ENCODE assay signal across 10 cellular contexts in the genomic region with DNA sequence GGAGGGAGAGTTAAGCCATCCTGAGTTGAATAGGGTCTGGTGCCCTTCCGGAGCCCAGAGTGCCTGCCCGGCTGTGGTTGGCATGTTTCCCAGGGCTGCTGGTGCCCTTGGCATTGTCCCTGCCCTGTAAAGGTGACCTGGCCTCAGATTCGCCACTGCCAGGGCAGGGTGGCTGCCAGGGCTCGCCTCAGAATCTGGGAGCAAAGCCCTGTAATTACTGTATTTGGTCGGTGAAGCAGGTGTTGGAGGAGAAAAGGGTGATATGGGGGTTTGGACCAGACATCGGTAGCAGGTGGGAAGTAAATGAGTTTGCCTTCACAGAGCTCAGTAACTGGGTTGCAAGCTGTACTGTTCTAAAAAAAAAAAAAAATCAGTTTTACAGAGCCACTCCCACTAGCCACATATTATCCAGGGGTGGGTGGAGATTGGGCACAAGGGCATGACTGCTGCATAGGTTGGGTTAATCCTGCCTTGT. TPM values are rescaled to one million over a fixed set of nuclear protein-coding genes. Genes with fewer than 3 reads are reported as not detected.
DNase-seq lines count a peak whose midpoint lies in the region; ATAC-seq and TF ChIP-seq lines count a peak whose summit lies in the region.
"Had no signal": no experiment of that assay in that cellular context is flagged by ENCODE, and none has a peak within 500 bp of the region (broad histone marks: within the 10 kb centered on the region; RNA-seq: fewer than 3 reads in every experiment).

No MANE protein-coding gene starts in this region.

- no peaks in the 10 kb centered on the region for H3K9me3 ChIP-seq in left ventricle myocardium inferior (replicated peaks)

- H3K27ac ChIP-seq in left ventricle myocardium inferior (replicated peaks) = peak overlapping the region; percentile 87
- H3K27ac ChIP-seq: KMS-11 had no signal

- ATAC-seq in stimulated activated effector memory CD8-positive, alpha-beta T cell treated with anti-CD3 and anti-CD28 coated beads, Interleukin-12 subunit alpha, Interleukin-12 subunit beta, amount 100 ng/mL, for 72 hours = no peak
- no peak for ATAC-seq in GM18502 (IDR thresholded peaks at IDR 0.05; ENCODE audit: poor library complexity, unreplicated experiment)
- ATAC-seq in omental fat pad (ENCODE audit: low FRiP score) = no peak
- ATAC-seq: GM23338 had no signal

- no peaks in the 10 kb centered on the region for H3K9me3 Mint-ChIP-seq in activated T-helper 1 cell treated with anti-CD3 and anti-CD28 coated beads, Interleukin-12 subunit alpha, Interleukin-12 subunit beta, Interleukin-2, Interleukin-4 antibody, amounts not matched to agents 30 ng/mL and 10 ng/mL and 1 ng/mL, durations not matched to agents 14 hours and 24 hours and 36 hours
- H3K9me3 Mint-ChIP-seq in stimulated activated effector memory CD8-positive, alpha-beta T cell treated with anti-CD3 and anti-CD28 coated beads, Interleukin-12 subunit alpha, Interleukin-12 subunit beta, amount 100 ng/mL, for 72 hours = no peaks in the 10 kb centered on the region
- H3K9me3 Mint-ChIP-seq: GM23338 had no signal

- peak overlapping the region; percentile 90 for H3K27ac Mint-ChIP-seq in activated T-helper 1 cell treated with anti-CD3 and anti-CD28 coated beads, Interleukin-12 subunit alpha, Interleukin-12 subunit beta, Interleukin-2, Interleukin-4 antibody, amounts not matched to agents 30 ng/mL and 10 ng/mL and 1 ng/mL, durations not matched to agents 14 hours and 24 hours and 36 hours
- peak overlapping the region; percentile 89 for H3K27ac Mint-ChIP-seq in stimulated activated effector memory CD8-positive, alpha-beta T cell treated with anti-CD3 and anti-CD28 coated beads, Interleukin-12 subunit alpha, Interleukin-12 subunit beta, amount 100 ng/mL, for 72 hours
- H3K27ac Mint-ChIP-seq: GM23338 had no signal

- peak overlapping the region; percentile 16 for H3K4me3 Mint-ChIP-seq in activated T-helper 1 cell treated with anti-CD3 and anti-CD28 coated beads, Interleukin-12 subunit alpha, Interleukin-12 subunit beta, Interleukin-2, Interleukin-4 antibody, amounts not matched to agents 30 ng/mL and 10 ng/mL and 1 ng/mL, durations not matched to agents 14 hours and 24 hours and 36 hours
- peak overlapping the region; percentile 64 for H3K4me3 Mint-ChIP-seq in stimulated activated effector memory CD8-positive, alpha-beta T cell treated with anti-CD3 and anti-CD28 coated beads, Interleukin-12 subunit alpha, Interleukin-12 subunit beta, amount 100 ng/mL, for 72 hours
- H3K4me3 Mint-ChIP-seq: GM23338 had no signal

- DNase-seq in NCI-H2227 (lab: John Stamatoyannopoulos, UW; ENCODE audit: unreplicated experiment) = peak; percentile 14
- DNase-seq in NCI-H2227 treated with DMSO at 0.1 percent for 48 hours (lab: John Stamatoyannopoulos, UW) = no peak
- DNase-seq in activated T-helper 1 cell treated with anti-CD3 and anti-CD28 coated beads, Interleukin-12 subunit alpha, Interleukin-12 subunit beta, Interleukin-2, Interleukin-4 antibody, amounts not matched to agents 30 ng/mL and 10 ng/mL and 1 ng/mL, durations not matched to agents 14 hours and 24 hours and 36 hours (ENCODE audit: low spot score) = no peak
- peak; percentile 73 for DNase-seq in left ventricle myocardium inferior
- no peak for DNase-seq in stimulated activated effector memory CD8-positive, alpha-beta T cell treated with anti-CD3 and anti-CD28 coated beads, Interleukin-12 subunit alpha, Interleukin-12 subunit beta, amount 100 ng/mL, for 72 hours (ENCODE audit: low spot score in 2 of 2)
- DNase-seq in omental fat pad (ENCODE audit: low spot score) = no peak
- DNase-seq in NK-92 (lab: John Stamatoyannopoulos, UW; ENCODE audit: unreplicated experiment) = no peak

- intact Hi-C loops in activated T-helper 1 cell treated with anti-CD3 and anti-CD28 coated beads, Interleukin-12 subunit alpha, Interleukin-12 subunit beta, Interleukin-2, Interleukin-4 antibody, amounts not matched to agents 30 ng/mL and 10 ng/mL and 1 ng/mL, durations not matched to agents 14 hours and 24 hours and 36 hours (cut with micrococcal nuclease) = loop anchor here (10.0 kb wide), 3 partner anchors 874 to 1476 kb away; a partner anchor contains a TSS
- intact Hi-C loops in left ventricle myocardium inferior (cut with micrococcal nuclease) = no loop called here

- H3K27me3 ChIP-seq in left ventricle myocardium inferior (ENCODE audit: low read depth) = no peaks in the 10 kb centered on the region

- H3K36me3 ChIP-seq in left ventricle myocardium inferior = peaks cover 62% of the 10 kb centered on the region

- no peak overlapping the region for H3K4me3 ChIP-seq in left ventricle myocardium inferior
- H3K4me3 ChIP-seq: GM23338 had no signal

- H3K4me1 Mint-ChIP-seq in activated T-helper 1 cell treated with anti-CD3 and anti-CD28 coated beads, Interleukin-12 subunit alpha, Interleukin-12 subunit beta, Interleukin-2, Interleukin-4 antibody, amounts not matched to agents 30 ng/mL and 10 ng/mL and 1 ng/mL, durations not matched to agents 14 hours and 24 hours and 36 hours (ENCODE audit: low read depth) = peaks cover 68% of the 10 kb centered on the region
- H3K4me1 Mint-ChIP-seq in stimulated activated effector memory CD8-positive, alpha-beta T cell treated with anti-CD3 and anti-CD28 coated beads, Interleukin-12 subunit alpha, Interleukin-12 subunit beta, amount 100 ng/mL, for 72 hours = peaks cover 73% of the 10 kb centered on the region

- peaks cover 3% of the 10 kb centered on the region for H3K27me3 Mint-ChIP-seq in activated T-helper 1 cell treated with anti-CD3 and anti-CD28 coated beads, Interleukin-12 subunit alpha, Interleukin-12 subunit beta, Interleukin-2, Interleukin-4 antibody, amounts not matched to agents 30 ng/mL and 10 ng/mL and 1 ng/mL, durations not matched to agents 14 hours and 24 hours and 36 hours (ENCODE audit: insufficient read depth)

- H3K4me1 ChIP-seq in left ventricle myocardium inferior = peaks cover 56% of the 10 kb centered on the region

- no peaks in the 10 kb centered on the region for H3K36me3 Mint-ChIP-seq in activated T-helper 1 cell treated with anti-CD3 and anti-CD28 coated beads, Interleukin-12 subunit alpha, Interleukin-12 subunit beta, Interleukin-2, Interleukin-4 antibody, amounts not matched to agents 30 ng/mL and 10 ng/mL and 1 ng/mL, durations not matched to agents 14 hours and 24 hours and 36 hours (ENCODE audit: low read depth)
- H3K36me3 Mint-ChIP-seq in stimulated activated effector memory CD8-positive, alpha-beta T cell treated with anti-CD3 and anti-CD28 coated beads, Interleukin-12 subunit alpha, Interleukin-12 subunit beta, amount 100 ng/mL, for 72 hours = peaks cover 16% of the 10 kb centered on the region

- TF ChIP-seq CTCF in left ventricle myocardium inferior (IDR thresholded peaks at IDR 0.05; ENCODE audit: borderline replicate concordance) (no peak), omental fat pad (IDR thresholded peaks at IDR 0.05) (no peak)

RNA-seq across cellular contexts. Expression of a gene that starts 47.6 kb away (rescaled TPM):
- total RNA-seq in activated T-helper 1 cell treated with anti-CD3 and anti-CD28 coated beads, Interleukin-12 subunit alpha, Interleukin-12 subunit beta, Interleukin-2, Interleukin-4 antibody, amounts not matched to agents 30 ng/mL and 10 ng/mL and 1 ng/mL, durations not matched to agents 14 hours and 24 hours and 36 hours = 122 and 128 TPM in 2 replicates
- total RNA-seq in left ventricle myocardium inferior (187 TPM), omental fat pad (100 to 1,000 TPM in 2 of 4 donors, 10 to 100 TPM in 2; 76.0 to 169 (median 105) TPM)

Comparison
In these comparisons a context has a peak if more than half of its experiments do, and no peak if none do; other contexts are left out.
1. DNase-seq: peak in NCI-H2227 (single experiment) and left ventricle myocardium inferior (single experiment); none in NCI-H2227 treated with DMSO at 0.1 percent for 48 hours (single experiment), activated T-helper 1 cell treated with anti-CD3 and anti-CD28 coated beads, Interleukin-12 subunit alpha, Interleukin-12 subunit beta, Interleukin-2, Interleukin-4 antibody, amounts not matched to agents 30 ng/mL and 10 ng/mL and 1 ng/mL, durations not matched to agents 14 hours and 24 hours and 36 hours (single experiment), stimulated activated effector memory CD8-positive, alpha-beta T cell treated with anti-CD3 and anti-CD28 coated beads, Interleukin-12 subunit alpha, Interleukin-12 subunit beta, amount 100 ng/mL, for 72 hours (0 of 2), omental fat pad (single experiment) and NK-92 (single experiment).